ENCODE assay signal across 8 cellular contexts in the genomic region with DNA sequence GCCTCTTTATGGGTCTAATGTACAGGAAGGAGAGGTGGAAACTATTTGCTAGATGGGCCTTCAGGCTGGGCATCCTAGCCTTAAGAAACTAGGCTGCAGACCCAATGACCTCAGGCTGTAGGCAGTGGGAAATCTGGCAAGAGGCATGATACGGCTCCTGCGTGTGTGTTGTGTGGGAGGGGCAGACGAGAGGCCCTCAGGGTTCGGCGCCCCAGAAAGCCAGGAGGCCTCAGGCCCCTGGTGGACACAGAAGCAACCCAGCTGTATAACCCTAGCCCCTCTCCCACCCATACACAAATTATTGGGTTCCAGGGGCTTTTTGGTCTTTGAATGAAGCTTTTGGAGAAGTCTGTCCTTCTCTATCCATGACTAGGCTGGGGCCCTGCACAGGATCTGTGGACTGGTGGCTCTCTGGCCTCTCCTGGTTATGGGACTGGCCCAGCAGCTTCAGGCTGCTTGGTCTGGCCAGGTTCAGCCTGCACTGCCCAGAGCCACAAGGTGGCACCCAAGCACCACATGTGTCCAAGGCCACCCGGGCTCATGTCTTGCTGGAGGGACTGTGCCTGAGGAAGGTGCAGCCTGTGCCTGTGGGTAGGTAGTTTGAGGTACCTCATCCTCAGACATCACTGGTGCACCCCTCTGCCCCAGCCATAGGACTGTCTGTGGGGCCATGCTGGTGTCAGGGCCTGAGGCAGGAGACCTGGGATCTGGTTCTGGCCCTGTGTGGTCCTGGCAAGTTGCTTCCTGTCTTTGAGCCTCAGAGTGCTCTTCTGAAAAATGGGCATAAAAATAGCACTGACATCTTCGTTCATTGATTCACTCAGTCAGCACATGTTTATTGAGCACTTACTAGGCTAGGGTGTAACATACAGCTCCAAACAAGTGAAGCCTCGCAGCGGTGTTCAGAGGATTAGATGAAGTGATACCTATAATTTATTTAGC.
DNase-seq lines count a peak whose midpoint lies in the region; ATAC-seq and TF ChIP-seq lines count a peak whose summit lies in the region.

No MANE protein-coding gene starts in this region.

- H3K27ac ChIP-seq in RWPE2 (ENCODE audit: poor library complexity, severe bottlenecking) (no peak overlapping the region), colonic mucosa (no peak overlapping the region), lung (ENCODE audit: low read depth in 1 of 2, low read length in 1 of 2) (no peak overlapping the region), transverse colon (no peak overlapping the region)

- WGBS in lung, 2 donors, result 61 to 62% methylated on average over 9 of the region's 9 CpGs
- 40 to 58% methylated on average over 1 to 9 of the region's 9 CpGs for WGBS in transverse colon (ENCODE audit: low coverage in 1 of 2), 2 donors

- intact Hi-C loops in colonic mucosa (cut with DNase I), result loop anchor here (10.0 kb wide), 1 partner anchor 203 kb away; no protein-coding TSS in a partner anchor
- intact Hi-C loops in transverse colon (cut with DNase I; ENCODE audit: low total_unique reads), result no loop called here

- TF ChIP-seq CTCF in RWPE2 (IDR thresholded peaks at IDR 0.05; ENCODE audit: poor library complexity, severe bottlenecking) (peak; percentile 81), colonic mucosa (IDR thresholded peaks at IDR 0.05) (peak; percentile 62), lung (IDR thresholded peaks at IDR 0.05; ENCODE audit: control extremely low read depth, extremely low read depth) (peak; percentile 32), transverse colon (IDR thresholded peaks at IDR 0.05) (peak; percentile 37 to 60 (median 50))

- H3K9ac ChIP-seq in colonic mucosa (ENCODE audit: low read depth in 2 of 2, low read length in 2 of 2), result no peak overlapping the region

- H3K4me3 ChIP-seq in RWPE2 (ENCODE audit: severe bottlenecking) (no peak overlapping the region), colonic mucosa (no peak overlapping the region), lung (no peak overlapping the region), transverse colon (no peak overlapping the region)

- TF ChIP-seq EP300 in transverse colon (IDR thresholded peaks at IDR 0.05; ENCODE audit: low read depth), result no peak

- in situ Hi-C loops in transverse colon (cut with MboI; ENCODE audit: low pct_ligation_motif_present in 1 of 4, low pct_unique_long_range_greater_than_20kb in 1 of 4, low sequenced_read_pairs in 3 of 4), result loop anchor here in 2 of 4 donors (10.0 to 25.0 kb wide), 3 partner anchors 303 to 830 kb away; partner anchors contain the start of gene OR52K1 (in 1 of the 2)

- H3K27me3 ChIP-seq in RWPE2 (ENCODE audit: insufficient read depth, poor library complexity, severe bottlenecking) (no peaks in the 10 kb centered on the region), colonic mucosa (no peaks in the 10 kb centered on the region), lung (ENCODE audit: control insufficient read depth, insufficient read depth) (no peaks in the 10 kb centered on the region), transverse colon (no peaks in the 10 kb centered on the region)

- H3K36me3 ChIP-seq in RWPE2 (ENCODE audit: low read depth) (no peaks in the 10 kb centered on the region), colonic mucosa (no peaks in the 10 kb centered on the region), lung (ENCODE audit: control insufficient read depth in 2 of 2, insufficient read depth in 2 of 2, low read length in 2 of 2) (no peaks in the 10 kb centered on the region), transverse colon (no peaks in the 10 kb centered on the region)

- peak; percentile 78 for ATAC-seq in GM21381 (IDR thresholded peaks at IDR 0.05; ENCODE audit: unreplicated experiment)
- peak; percentile 85 for ATAC-seq in RWPE2 (ENCODE audit: low read depth)
- no peak for ATAC-seq in lung (ENCODE audit: insufficient read depth, low FRiP score)

- H3K4me1 ChIP-seq in RWPE2 (ENCODE audit: insufficient read depth, poor library complexity, severe bottlenecking), result no peaks in the 10 kb centered on the region
- no peaks in the 10 kb centered on the region for H3K4me1 ChIP-seq in colonic mucosa
- no peaks in the 10 kb centered on the region for H3K4me1 ChIP-seq in lung (ENCODE audit: control insufficient read depth in 2 of 2, insufficient read depth in 2 of 2, low read length in 2 of 2)
- no peaks in the 10 kb centered on the region for H3K4me1 ChIP-seq in transverse colon

- H3K9me3 ChIP-seq in RWPE2 (ENCODE audit: severe bottlenecking) (no peaks in the 10 kb centered on the region), colonic mucosa (no peaks in the 10 kb centered on the region), lung (ENCODE audit: control insufficient read depth in 2 of 2, insufficient read depth in 1 of 2, low read length in 1 of 2) (no peaks in the 10 kb centered on the region), transverse colon (no peaks in the 10 kb centered on the region)

- TF ChIP-seq POLR2A in transverse colon (IDR thresholded peaks at IDR 0.05), result no peak

- DNase-seq in NCI-H2029 (lab: John Stamatoyannopoulos, UW) (peak; percentile 22), NCI-H2029 treated with DMSO at 0.1 percent for 48 hours (lab: John Stamatoyannopoulos, UW) (no peak), HT1080 (ENCODE audit: low read depth) (peak; percentile 66), RWPE2 (ENCODE audit: low spot score) (no peak), colonic mucosa (peak; percentile 57), lung (ENCODE audit: low spot score) (peak; percentile 45), transverse colon (peak; percentile 69)

Comparison
In these comparisons a context has a peak if more than half of its experiments do, and no peak if none do; other contexts are left out.
1. DNase-seq: peak in NCI-H2029 (single experiment), HT1080 (single experiment), colonic mucosa (single experiment), lung (single experiment) and transverse colon (single experiment); none in NCI-H2029 treated with DMSO at 0.1 percent for 48 hours (single experiment) and RWPE2 (single experiment).
2. Peak in every context shown above with its lines, with median percentiles within 50 percentile points of each other: CTCF ChIP-seq.